ENCODE assay signal across 8 cellular contexts in the genomic region with DNA sequence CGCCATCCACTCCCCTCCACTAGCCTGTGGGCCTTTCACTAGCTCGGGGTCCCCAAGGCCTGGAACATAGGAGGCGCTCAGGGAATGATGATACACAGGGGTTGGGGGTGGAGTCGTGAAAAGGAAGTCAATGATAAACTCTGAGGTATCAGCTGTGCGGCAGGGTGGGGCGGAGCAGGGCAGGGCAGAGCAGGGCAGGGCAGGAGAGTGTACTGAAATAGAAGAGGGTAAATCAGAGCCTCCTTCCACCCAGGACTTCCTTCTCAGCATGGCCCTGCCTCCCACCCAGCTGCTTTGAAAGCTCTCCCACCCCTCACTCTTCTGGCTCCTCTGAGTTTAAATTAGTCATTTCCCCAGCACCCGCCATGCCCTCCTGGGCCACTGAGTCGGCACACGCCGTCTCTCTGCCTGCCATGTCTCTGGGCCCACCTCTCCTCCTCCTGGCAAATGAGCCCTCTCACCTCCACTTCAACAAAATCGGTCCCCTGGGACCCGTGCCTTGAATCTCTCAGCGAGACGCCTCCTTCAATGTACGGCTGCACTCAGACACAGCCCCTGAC. TPM values are rescaled to one million over a fixed set of nuclear protein-coding genes. Genes with fewer than 3 reads are reported as not detected.
DNase-seq lines count a peak whose midpoint lies in the region; ATAC-seq, FAIRE-seq and TF ChIP-seq lines count a peak whose summit lies in the region.

No MANE protein-coding gene starts in this region.

- DNase-seq in GM12891 (ENCODE audit: insufficient read length, low spot score) (no peak), WTC11 (ENCODE audit: low spot score) (no peak), osteoblast (ENCODE audit: insufficient read length, low spot score, missing footprints) (no peak), NCI-H1930 (lab: John Stamatoyannopoulos, UW) (no peak), MM.1S (no peak), NCI-H510A (lab: John Stamatoyannopoulos, UW) (no peak)

- CTCF ChIA-PET in WTC11 (lab: Charles Lee): interaction anchor here (1.1 to 1.3 kb wide), 2 partner anchors 11 to 62 kb away, joined by 3 to 4 read pairs; no protein-coding TSS in a partner anchor

- peaks cover 79% of the 10 kb centered on the region for H3K4me1 Mint-ChIP-seq in WTC11

- no peaks in the 10 kb centered on the region for H3K27me3 ChIP-seq in duodenal mucosa (ENCODE audit: control insufficient read depth in 1 of 2, insufficient read depth in 2 of 2, low read length in 2 of 2)
- H3K27me3 ChIP-seq in osteoblast (ENCODE audit: insufficient read depth, low read length): no peaks in the 10 kb centered on the region
- no peaks in the 10 kb centered on the region for H3K27me3 ChIP-seq in MM.1S (replicated peaks; ENCODE audit: insufficient read depth, low read length)

- H3K4me3 ChIP-seq in duodenal mucosa (ENCODE audit: low read depth in 1 of 2, low read length in 2 of 2): peak overlapping the region; percentile 51 to 52
- no peak overlapping the region for H3K4me3 ChIP-seq in osteoblast (ENCODE audit: insufficient read depth, low read length)
- H3K4me3 ChIP-seq in MM.1S (ENCODE audit: low read length): no peak overlapping the region

- ATAC-seq in HG03108 (IDR thresholded peaks at IDR 0.05; ENCODE audit: unreplicated experiment): peak; percentile 58
- peak; percentile 17; the same call in 1 of the 2 replicates for ATAC-seq in WTC11

- TF ChIP-seq CTCF in WTC11 (IDR thresholded peaks at IDR 0.05) (no peak), osteoblast (IDR thresholded peaks at IDR 0.05; ENCODE audit: extremely low read depth, low read depth, low read length) (no peak), MM.1S (IDR thresholded peaks at IDR 0.05; ENCODE audit: low read length) (no peak)

- H3K36me3 ChIP-seq in duodenal mucosa (ENCODE audit: control insufficient read depth in 1 of 2, insufficient read depth in 2 of 2, low read length in 2 of 2) (peaks cover 6 to 8% of the 10 kb centered on the region in 2 donors), osteoblast (ENCODE audit: insufficient read depth, low read length) (peaks cover 23% of the 10 kb centered on the region), MM.1S (replicated peaks; ENCODE audit: insufficient read depth, low read length) (no peaks in the 10 kb centered on the region)

- H3F3A ChIP-seq in MM.1S (ENCODE audit: insufficient read depth, low read length): 0 out of 2 replicates have a peak, but pooled peaks cover 2% of the 10 kb centered on the region

- H3K4me3 Mint-ChIP-seq in WTC11: no peak overlapping the region

- peak; percentile 43 for FAIRE-seq in GM12891 (lab: Jason Lieb, UNC)

- peaks cover 3% of the 10 kb centered on the region; the same call in 1 of the 2 replicates for H3K9me3 Mint-ChIP-seq in WTC11

- H3K9me3 ChIP-seq in duodenal mucosa (ENCODE audit: control insufficient read depth in 1 of 2, low read length in 2 of 2) (no peaks in the 10 kb centered on the region), osteoblast (ENCODE audit: low read depth, low read length) (no peaks in the 10 kb centered on the region), MM.1S (replicated peaks; ENCODE audit: insufficient read depth, low read length) (no peaks in the 10 kb centered on the region)

- no peaks in the 10 kb centered on the region for H3K27me3 Mint-ChIP-seq in WTC11 (ENCODE audit: low read depth)

- TF ChIP-seq POLR2A in GM12891 (IDR thresholded peaks at IDR 0.05; ENCODE audit: low read depth, low read length): no peak

- peak overlapping the region; percentile 87 for H3K27ac ChIP-seq in duodenal mucosa (ENCODE audit: low read depth, low read length)
- H3K27ac ChIP-seq in osteoblast (ENCODE audit: low read depth, low read length): peak overlapping the region; percentile 3
- H3K27ac ChIP-seq in MM.1S (ENCODE audit: low read length): no peak overlapping the region

- no peaks in the 10 kb centered on the region for H3K9me2 ChIP-seq in MM.1S (replicated peaks; ENCODE audit: insufficient read depth, low read length)

- H3K36me3 Mint-ChIP-seq in WTC11: peaks cover 11% of the 10 kb centered on the region

- H3K4me2 ChIP-seq in osteoblast (ENCODE audit: insufficient read depth, low read length) (peak overlapping the region; percentile 3), MM.1S (ENCODE audit: low read depth, low read length) (no peak overlapping the region)

- H3K4me1 ChIP-seq in duodenal mucosa (ENCODE audit: control insufficient read depth in 1 of 2, insufficient read depth in 2 of 2, low read length in 2 of 2) (peaks cover 76 to 88% of the 10 kb centered on the region in 2 donors), osteoblast (ENCODE audit: insufficient read depth, low read length) (peaks cover 24% of the 10 kb centered on the region), MM.1S (ENCODE audit: low read length) (0 out of 2 replicates have a peak, but pooled peaks cover 2% of the 10 kb centered on the region)

- POLR2A ChIA-PET in WTC11 (lab: Charles Lee): no interaction called here

- H3K79me2 ChIP-seq in osteoblast (ENCODE audit: insufficient read depth, low read length) (peaks cover 94% of the 10 kb centered on the region), MM.1S (ENCODE audit: low read length) (peaks cover 93% of the 10 kb centered on the region)

- H3K9ac ChIP-seq in duodenal mucosa (ENCODE audit: low read depth in 1 of 2, low read length in 2 of 2): peak overlapping the region; percentile 62 to 81
- no peak overlapping the region for H3K9ac ChIP-seq in MM.1S (ENCODE audit: low read length)

- peaks cover 85% of the 10 kb centered on the region for H4K20me1 ChIP-seq in osteoblast (ENCODE audit: insufficient read depth, low read length)
- H4K20me1 ChIP-seq in MM.1S (ENCODE audit: insufficient read depth, low read length): peaks cover 10% of the 10 kb centered on the region; the same call in 1 of the 2 replicates

- H2AFZ ChIP-seq in osteoblast (ENCODE audit: low read length) (no peak overlapping the region), MM.1S (ENCODE audit: low read length) (no peak overlapping the region)

- peak overlapping the region; percentile 75 for H3K27ac Mint-ChIP-seq in WTC11

TF ChIP-seq in GM12891, 5 proteins besides CTCF, POLR2A, EP300 and RAD21:
- TF ChIP-seq SPI1 (IDR thresholded peaks at IDR 0.05; ENCODE audit: low read depth, low read length) (no peak), POU2F2 (IDR thresholded peaks at IDR 0.05; ENCODE audit: low read depth, low read length) (no peak), TAF1 (IDR thresholded peaks at IDR 0.05; ENCODE audit: low read depth, low read length) (no peak), PAX5 (IDR thresholded peaks at IDR 0.05; ENCODE audit: insufficient read depth, low read length, severe bottlenecking) (no peak), POLR2AphosphoS5 (IDR thresholded peaks at IDR 0.05; ENCODE audit: low read depth, low read length) (no peak)

TF ChIP-seq in WTC11, 78 proteins besides CTCF, POLR2A, EP300 and RAD21:
- TF ChIP-seq RORB (CRISPR knock-in tag; IDR thresholded peaks at IDR 0.05): no peak
- TF ChIP-seq NR1H2 (CRISPR knock-in tag; IDR thresholded peaks at IDR 0.05): no peak
- TF ChIP-seq, protein P1, sequence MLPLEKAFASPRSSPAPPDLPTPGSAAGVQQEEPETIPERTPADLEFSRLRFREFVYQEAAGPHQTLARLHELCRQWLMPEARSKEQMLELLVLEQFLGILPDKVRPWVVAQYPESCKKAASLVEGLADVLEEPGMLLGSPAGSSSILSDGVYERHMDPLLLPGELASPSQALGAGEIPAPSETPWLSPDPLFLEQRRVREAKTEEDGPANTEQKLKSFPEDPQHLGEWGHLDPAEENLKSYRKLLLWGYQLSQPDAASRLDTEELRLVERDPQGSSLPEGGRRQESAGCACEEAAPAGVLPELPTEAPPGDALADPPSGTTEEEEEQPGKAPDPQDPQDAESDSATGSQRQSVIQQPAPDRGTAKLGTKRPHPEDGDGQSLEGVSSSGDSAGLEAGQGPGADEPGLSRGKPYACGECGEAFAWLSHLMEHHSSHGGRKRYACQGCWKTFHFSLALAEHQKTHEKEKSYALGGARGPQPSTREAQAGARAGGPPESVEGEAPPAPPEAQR (CRISPR knock-in tag; IDR thresholded peaks at IDR 0.05): no peak
- no peak for TF ChIP-seq SP1 (CRISPR knock-in tag; conservative IDR thresholded peaks at IDR 0.05)
- TF ChIP-seq HMGA2 (CRISPR knock-in tag; IDR thresholded peaks at IDR 0.05): no peak
- TF ChIP-seq CBFB (CRISPR knock-in tag; IDR thresholded peaks at IDR 0.05; ENCODE audit: low read depth): no peak
- no peak for TF ChIP-seq ELF4 (CRISPR knock-in tag; IDR thresholded peaks at IDR 0.05; ENCODE audit: low read depth)

RNA-seq across cellular contexts. Expression of gene CAPZB, which starts 16.9 kb away (rescaled TPM):
- 305 TPM for polyA plus RNA-seq in GM12891 (2012; ENCODE audit: low read depth, missing spikeins)
- total RNA-seq in WTC11 (2021) (348 to 380 TPM (median 363 TPM) in 3 replicates), osteoblast (217 and 224 TPM in 2 replicates)

Comparison
In these comparisons a context has a peak if more than half of its experiments do, and no peak if none do; other contexts are left out.
1. H3K4me3 ChIP-seq: peak in duodenal mucosa (2 of 2); none in osteoblast (single experiment) and MM.1S (single experiment).